ENCODE assay signal across 1 cellular context in genomic region chr3:136142592-136142991, GRCh38.
TF ChIP-seq lines count a peak whose summit lies in the region.

No MANE protein-coding gene starts in this region.

TF ChIP-seq in HCT116, 20 proteins besides CTCF, POLR2A, EP300 and RAD21 (continued from another document):
- TF ChIP-seq ZBTB33 (IDR thresholded peaks at IDR 0.05; ENCODE audit: extremely low read depth, insufficient replicate concordance, low read length) (no peak), SIN3A (IDR thresholded peaks at IDR 0.05; ENCODE audit: low read depth) (peak; percentile 76), EZH2phosphoT487 (IDR thresholded peaks at IDR 0.05; ENCODE audit: borderline replicate concordance) (no peak), POLR2AphosphoS5 (IDR thresholded peaks at IDR 0.05; ENCODE audit: low read depth, low read length) (peak; percentile 30; the same call in 1 of the 2 replicates), ZFX (IDR thresholded peaks at IDR 0.05) (no peak), EZH2 (IDR thresholded peaks at IDR 0.05) (no peak), FOSL1 (IDR thresholded peaks at IDR 0.05; ENCODE audit: low read depth) (peak; percentile 90)
